1 cellular context compared by ENCODE assay signal in genomic region chr7:149625339-149625946, GRCh38.
TF ChIP-seq lines count a peak whose summit lies in the region.

No MANE protein-coding gene starts in this region.

TF ChIP-seq in H1, 55 proteins besides CTCF, POLR2A, EP300 and RAD21 (continued from another document):
- TF ChIP-seq TEAD4 (IDR thresholded peaks at IDR 0.05; ENCODE audit: low read depth, low read length) (peak; percentile 32; the same call in 1 of the 2 replicates), SP1 (IDR thresholded peaks at IDR 0.05; ENCODE audit: low read depth, low read length) (no peak), CHD2 (IDR thresholded peaks at IDR 0.05; ENCODE audit: low read length) (no peak), ATF3 (IDR thresholded peaks at IDR 0.05; ENCODE audit: insufficient read depth, low read depth, low read length) (no peak)
TF ChIP-seq in H1: peak in this region for 5.
